Comparison of ENCODE assay signal across 8 cellular contexts in genomic region chr20:33370296-33370695, GRCh38. TPM values are rescaled to one million over a fixed set of nuclear protein-coding genes. Genes with fewer than 3 reads are reported as not detected.
DNase-seq lines count a peak whose midpoint lies in the region; ATAC-seq and TF ChIP-seq lines count a peak whose summit lies in the region.

No MANE protein-coding gene starts in this region.

- H4K91ac ChIP-seq in mesenchymal stem cell (ENCODE audit: low read length) = no peak overlapping the region

- no peak for TF ChIP-seq POLR2A in transverse colon (IDR thresholded peaks at IDR 0.05)

- peak overlapping the region in 1 of 2 experiments; percentile 6 for H3K18ac ChIP-seq in mesenchymal stem cell (ENCODE audit: low read depth in 1 of 2, low read length in 2 of 2)

- H3K14ac ChIP-seq in mesenchymal stem cell (ENCODE audit: low read length in 2 of 2) = no peak overlapping the region

- no peak overlapping the region for H2BK15ac ChIP-seq in mesenchymal stem cell (ENCODE audit: low read depth, poor library complexity, severe bottlenecking)

- H2AFZ ChIP-seq in mesenchymal stem cell (ENCODE audit: low read depth, low read length) = no peak overlapping the region

- no peak overlapping the region for H3K23ac ChIP-seq in mesenchymal stem cell (ENCODE audit: low read length in 2 of 2)

- in situ Hi-C loops in transverse colon (cut with MboI; ENCODE audit: low pct_ligation_motif_present in 1 of 4, low pct_unique_long_range_greater_than_20kb in 1 of 4, low sequenced_read_pairs in 3 of 4) = no loop called here

- H2BK12ac ChIP-seq in mesenchymal stem cell (ENCODE audit: low read length in 2 of 2) = no peak overlapping the region

- H3K4me2 ChIP-seq in mesenchymal stem cell (ENCODE audit: low read length, poor library complexity, severe bottlenecking) = no peak overlapping the region

- intact Hi-C loops in transverse colon (cut with DNase I; ENCODE audit: low total_unique reads) (no loop called here), right cardiac atrium (cut with DNase I) (no loop called here)

- H2BK5ac ChIP-seq in mesenchymal stem cell (ENCODE audit: low read depth, low read length, poor library complexity, severe bottlenecking) = no peak overlapping the region

- no peak for ATAC-seq in right cardiac atrium
- no peak for ATAC-seq in HG03108 (IDR thresholded peaks at IDR 0.05; ENCODE audit: unreplicated experiment)

- H3K4ac ChIP-seq in mesenchymal stem cell (ENCODE audit: low read depth in 1 of 2, low read length in 2 of 2) = no peak overlapping the region

- no peak for TF ChIP-seq EP300 in transverse colon (IDR thresholded peaks at IDR 0.05; ENCODE audit: low read depth)

- peak; percentile 66 for DNase-seq in activated gamma-delta T cell treated with Interleukin-2 at 50 U/mL for 16 hours
- DNase-seq in activated gamma-delta T cell (lab: John Stamatoyannopoulos, UW) = no peak
- peak; percentile 4 for DNase-seq in activated T-cell treated with anti-CD3 and anti-CD28 coated beads for 24 hours (ENCODE audit: low read depth)
- no peak for DNase-seq in mesenchymal stem cell
- peak; percentile 53 for DNase-seq in transverse colon
- DNase-seq in right cardiac atrium = no peak
- DNase-seq in NCI-H345 (lab: John Stamatoyannopoulos, UW) = no peak

- H2BK120ac ChIP-seq in mesenchymal stem cell (ENCODE audit: low read depth, low read length) = no peak overlapping the region

- no peaks in the 10 kb centered on the region for H3K27me3 ChIP-seq in mesenchymal stem cell (ENCODE audit: control insufficient read depth in 1 of 2, insufficient read depth in 1 of 2, low read length in 2 of 2)
- H3K27me3 ChIP-seq in transverse colon = no peaks in the 10 kb centered on the region
- H3K27me3 ChIP-seq in right cardiac atrium (ENCODE audit: control insufficient read depth, insufficient read depth) = no peaks in the 10 kb centered on the region

- H3K36me3 ChIP-seq in mesenchymal stem cell (ENCODE audit: control insufficient read depth in 1 of 2, insufficient read depth in 2 of 2, low read depth in 1 of 2, low read length in 2 of 2) = peaks cover 8 to 75% of the 10 kb centered on the region in 2 experiments
- peaks cover 0 to 34% (median 14%) of the 10 kb centered on the region in 4 donors for H3K36me3 ChIP-seq in transverse colon

- no peak overlapping the region for H3K9ac ChIP-seq in mesenchymal stem cell (ENCODE audit: low read length)

- H3K4me3 ChIP-seq in mesenchymal stem cell (ENCODE audit: insufficient read depth in 1 of 2, low read depth in 1 of 2, low read length in 2 of 2) = no peak overlapping the region
- no peak overlapping the region for H3K4me3 ChIP-seq in transverse colon
- no peak overlapping the region for H3K4me3 ChIP-seq in right cardiac atrium (ENCODE audit: low read length)

- H3K79me1 ChIP-seq in mesenchymal stem cell (replicated peaks; ENCODE audit: low read length, poor library complexity, severe bottlenecking) = no peaks in the 10 kb centered on the region

- peaks cover 13% of the 10 kb centered on the region for H3K4me1 ChIP-seq in mesenchymal stem cell (ENCODE audit: control insufficient read depth, insufficient read depth, low read depth, low read length)
- H3K4me1 ChIP-seq in transverse colon = no peaks in the 10 kb centered on the region
- no peaks in the 10 kb centered on the region for H3K4me1 ChIP-seq in right cardiac atrium (ENCODE audit: control insufficient read depth, insufficient read depth, low read length)

- TF ChIP-seq CTCF in transverse colon (IDR thresholded peaks at IDR 0.05) = no peak

- H3K9me3 ChIP-seq in mesenchymal stem cell (ENCODE audit: control insufficient read depth, low read length) = no peaks in the 10 kb centered on the region
- no peaks in the 10 kb centered on the region for H3K9me3 ChIP-seq in transverse colon
- H3K9me3 ChIP-seq in right cardiac atrium (ENCODE audit: control insufficient read depth, low read length) = no peaks in the 10 kb centered on the region

- peak overlapping the region; percentile 2 for H3K27ac ChIP-seq in mesenchymal stem cell (ENCODE audit: low read length, poor library complexity, severe bottlenecking)
- H3K27ac ChIP-seq in transverse colon = peak overlapping the region in 2 of 4 donors; percentile 29 to 39
- no peak overlapping the region for H3K27ac ChIP-seq in right cardiac atrium (ENCODE audit: low read length)

- no peak overlapping the region for H2AK5ac ChIP-seq in mesenchymal stem cell (ENCODE audit: low read length, severe bottlenecking)

- WGBS in mesenchymal stem cell = 87% methylated on average over 8 of the region's 8 CpGs
- 78 to 84% methylated on average over 6 to 8 of the region's 8 CpGs for WGBS in transverse colon (ENCODE audit: low coverage in 1 of 2), 2 donors
- 92% methylated on average over 8 of the region's 8 CpGs for WGBS in right cardiac atrium

- H4K8ac ChIP-seq in mesenchymal stem cell (ENCODE audit: low read length) = no peak overlapping the region

RNA-seq across cellular contexts. Expression of gene CDK5RAP1, which starts 31.0 kb away (rescaled TPM):
- 12.9 TPM for polyA plus RNA-seq in mesenchymal stem cell (2013, experiment 1 of 2)
- polyA plus RNA-seq in mesenchymal stem cell (2013, experiment 2 of 2) = 12.4 TPM
- 10 to 100 TPM in 3 of 4 donors, 1 to 10 TPM in 1; 8.6 to 21.3 (median 20.3) TPM for total RNA-seq in transverse colon
- 10 to 100 TPM; 22.4 to 27.0 (median 24.6) TPM for total RNA-seq in right cardiac atrium
- 26.0 TPM for polyA plus RNA-seq in right cardiac atrium

Comparison
In these comparisons a context has a peak if more than half of its experiments do, and no peak if none do; other contexts are left out.
1. DNase-seq: peak in activated gamma-delta T cell treated with Interleukin-2 at 50 U/mL for 16 hours (single experiment), activated T-cell treated with anti-CD3 and anti-CD28 coated beads for 24 hours (single experiment) and transverse colon (single experiment); none in activated gamma-delta T cell (single experiment), mesenchymal stem cell (single experiment), right cardiac atrium (0 of 3) and NCI-H345 (single experiment).